Comparison of ENCODE assay signal across 7 cellular contexts in genomic region chr14:61662001-61662400, GRCh38. TPM values are rescaled to one million over a fixed set of nuclear protein-coding genes. Genes with fewer than 3 reads are reported as not detected.
DNase-seq lines count a peak whose midpoint lies in the region; ATAC-seq and TF ChIP-seq lines count a peak whose summit lies in the region.

No MANE protein-coding gene starts in this region.

- H3K27ac Mint-ChIP-seq in stimulated activated effector memory CD8-positive, alpha-beta T cell treated with anti-CD3 and anti-CD28 coated beads, Interleukin-12 subunit alpha, Interleukin-12 subunit beta, amount 100 ng/mL, for 72 hours: peak overlapping the region; percentile 93

- H3K36me3 Mint-ChIP-seq in stimulated activated effector memory CD8-positive, alpha-beta T cell treated with anti-CD3 and anti-CD28 coated beads, Interleukin-12 subunit alpha, Interleukin-12 subunit beta, amount 100 ng/mL, for 72 hours: peaks cover 25% of the 10 kb centered on the region

- no peak overlapping the region for H3K4me3 ChIP-seq in astrocyte of the spinal cord (ENCODE audit: low read depth, low read length)

- DNase-seq in astrocyte of the spinal cord (ENCODE audit: low read depth, low spot score): peak; percentile 40
- DNase-seq in stimulated activated effector memory CD8-positive, alpha-beta T cell treated with anti-CD3 and anti-CD28 coated beads, Interleukin-12 subunit alpha, Interleukin-12 subunit beta, amount 100 ng/mL, for 72 hours (ENCODE audit: low spot score in 2 of 2): no peak
- no peak for DNase-seq in GDM1 (lab: John Stamatoyannopoulos, UW)
- no peak for DNase-seq in GM13977 (ENCODE audit: low spot score)
- no peak for DNase-seq in ureter (ENCODE audit: low spot score)

- no peaks in the 10 kb centered on the region for H3K9me3 Mint-ChIP-seq in stimulated activated effector memory CD8-positive, alpha-beta T cell treated with anti-CD3 and anti-CD28 coated beads, Interleukin-12 subunit alpha, Interleukin-12 subunit beta, amount 100 ng/mL, for 72 hours

- TF ChIP-seq CTCF in astrocyte of the spinal cord (IDR thresholded peaks at IDR 0.05; ENCODE audit: low read depth, low read length): no peak
- no peak for TF ChIP-seq CTCF in GM13977 (IDR thresholded peaks at IDR 0.05; ENCODE audit: extremely low read depth, insufficient read depth, missing control alignments)

- in situ Hi-C loops in astrocyte of the spinal cord (cut with HindIII; ENCODE audit: low sequenced_read_pairs) (no loop called here), GM13977 (cut with MboI; ENCODE audit: low pct_unique_long_range_greater_than_20kb, low sequenced_read_pairs, unreplicated experiment) (no loop called here)

- H3K4me3 Mint-ChIP-seq in stimulated activated effector memory CD8-positive, alpha-beta T cell treated with anti-CD3 and anti-CD28 coated beads, Interleukin-12 subunit alpha, Interleukin-12 subunit beta, amount 100 ng/mL, for 72 hours: peak overlapping the region; percentile 77

- peaks cover 54% of the 10 kb centered on the region for H3K4me1 Mint-ChIP-seq in stimulated activated effector memory CD8-positive, alpha-beta T cell treated with anti-CD3 and anti-CD28 coated beads, Interleukin-12 subunit alpha, Interleukin-12 subunit beta, amount 100 ng/mL, for 72 hours

- ATAC-seq in GM19395 (IDR thresholded peaks at IDR 0.05; ENCODE audit: unreplicated experiment): peak; percentile 7
- peak; percentile 5 for ATAC-seq in HG03139 (IDR thresholded peaks at IDR 0.05; ENCODE audit: unreplicated experiment)
- peak; percentile 50 for ATAC-seq in stimulated activated effector memory CD8-positive, alpha-beta T cell treated with anti-CD3 and anti-CD28 coated beads, Interleukin-12 subunit alpha, Interleukin-12 subunit beta, amount 100 ng/mL, for 72 hours

RNA-seq across cellular contexts. Expression of gene HIF1A, which starts 33.3 kb away (rescaled TPM):
- total RNA-seq in ureter: 242 TPM
